ENCODE assay signal across 16 cellular contexts in the genomic region with DNA sequence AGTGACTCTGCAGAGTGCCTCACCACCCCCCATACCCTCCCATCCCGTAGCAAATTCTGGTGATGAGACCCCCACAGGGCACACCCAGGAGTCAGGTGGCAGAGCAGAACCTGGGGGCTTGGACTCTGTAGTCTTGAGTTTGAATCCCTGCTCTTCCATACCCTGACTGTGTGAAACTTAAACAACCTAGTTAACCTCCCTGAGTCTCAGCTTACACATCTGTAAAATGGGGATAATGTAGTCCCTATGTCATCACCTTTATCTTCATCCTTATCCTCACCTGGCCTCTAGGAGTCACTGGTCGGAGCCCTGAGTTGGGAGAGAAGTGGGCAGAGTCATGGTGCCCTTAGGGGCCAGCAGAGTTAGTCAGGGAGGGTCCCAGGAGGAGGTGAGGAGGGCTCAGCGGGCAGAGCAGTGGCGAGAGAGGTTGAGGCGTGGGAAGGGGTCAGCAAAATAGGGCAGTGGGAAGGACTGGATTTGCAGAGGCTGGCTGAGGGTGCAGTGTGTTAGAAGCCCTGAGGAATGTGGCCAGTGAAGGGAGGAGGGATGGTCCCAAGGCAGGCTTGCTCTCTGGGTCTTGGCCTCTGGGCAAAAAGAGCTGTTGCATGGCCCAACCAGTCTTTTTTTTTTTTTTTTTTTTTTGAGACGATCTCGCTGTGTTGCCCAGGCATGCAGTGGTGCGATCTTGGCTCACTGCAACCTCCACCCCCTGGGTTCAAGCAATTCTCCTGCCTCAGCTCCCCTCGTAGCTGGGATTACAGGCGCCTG. TPM values are rescaled to one million over a fixed set of nuclear protein-coding genes. Genes with fewer than 3 reads are reported as not detected.
A peak's percentile ranks its signal among the peaks of the same experiment; 100 is the strongest.
DNase-seq lines count a peak whose midpoint lies in the region; ATAC-seq, FAIRE-seq and TF ChIP-seq lines count a peak whose summit lies in the region.
"Had no signal": no experiment of that assay in that cellular context is flagged by ENCODE, and none has a peak within 500 bp of the region (broad histone marks: within the 10 kb centered on the region; RNA-seq: fewer than 3 reads in every experiment).

No MANE protein-coding gene starts in this region.

- BruUV-seq in HepG2 (replicated peaks; lab: Mats Ljungman, UMichigan) = no TSS peak

- peak overlapping the region; percentile 37 for H3K14ac ChIP-seq in trophoblast cell (ENCODE audit: low read length)

- in situ Hi-C loops in HepG2 (cut with HindIII; ENCODE audit: extremely low pct_ligation_motif_present, low pct_unique_long_range_greater_than_20kb) = no loop called here

- no peak overlapping the region for H2BK12ac ChIP-seq in trophoblast cell (ENCODE audit: low read length)

- TF ChIP-seq CTCF in HepG2 (CRISPR knock-in tag; IDR thresholded peaks at IDR 0.05) (no peak), right lobe of liver (IDR thresholded peaks at IDR 0.05) (no peak)

- no peak overlapping the region for H4K12ac ChIP-seq in trophoblast cell (ENCODE audit: low read depth, low read length)

- H3K23ac ChIP-seq in trophoblast cell (ENCODE audit: low read length) = no peak overlapping the region

- peak overlapping the region; percentile 52 for H3K27ac Mint-ChIP-seq in T-helper 1 cell treated with Interleukin-12 subunit alpha and Interleukin-12 subunit beta and Interleukin-4 antibody, amounts not matched to agents 30 μg/mL and 1 μg/mL, for 36 hours
- H3K27ac Mint-ChIP-seq: CD8-positive, alpha-beta memory T cell had no signal

- CTCF ChIA-PET in HepG2 (lab: Yijun Ruan, JAX; ENCODE audit: low intra/inter-chr PET ratio, low total read pairs) = no interaction called here

- H3K27me3 ChIP-seq in HepG2 (ENCODE audit: control insufficient read depth in 1 of 2, insufficient read depth in 2 of 2, low read length in 2 of 2) = peaks cover 4 to 8% of the 10 kb centered on the region in 2 experiments; a peak in 3 of 5 replicates
- no peaks in the 10 kb centered on the region for H3K27me3 ChIP-seq in right lobe of liver
- H3K27me3 ChIP-seq in trophoblast cell (ENCODE audit: insufficient read depth, low read length) = no peaks in the 10 kb centered on the region

- no peak overlapping the region for H2BK5ac ChIP-seq in trophoblast cell (ENCODE audit: low read depth, low read length, poor library complexity)

- no peaks in the 10 kb centered on the region for H3K27me3 Mint-ChIP-seq in T-helper 1 cell treated with Interleukin-12 subunit alpha and Interleukin-12 subunit beta and Interleukin-4 antibody, amounts not matched to agents 30 μg/mL and 1 μg/mL, for 36 hours (ENCODE audit: low read depth)

- DNase-seq in T-helper 1 cell = no peak
- DNase-seq in HepG2 (ENCODE audit: low spot score) = no peak
- no peak for DNase-seq in right lobe of liver
- DNase-seq in islet precursor cell = peak; percentile 77
- peak; percentile 74 to 87 for DNase-seq in trophoblast cell
- no peak for DNase-seq in erythroblast (lab: John Stamatoyannopoulos, UW)
- no peak for DNase-seq in NCI-H446 treated with DMSO at 0.1 percent for 48 hours (lab: John Stamatoyannopoulos, UW)
- DNase-seq: Caco-2; CD8-positive, alpha-beta memory T cell; DND-41; H7 had no signal

- peaks cover 2% of the 10 kb centered on the region for H3K79me1 ChIP-seq in trophoblast cell (ENCODE audit: low read length)

- no peak for FAIRE-seq in HepG2 (lab: Jason Lieb, UNC)
- FAIRE-seq: GM18507, HTR-8/SVneo had no signal

- H3K4me3 ChIP-seq in HepG2 (replicated peaks in 1 of 3; ENCODE audit: insufficient read depth in 1 of 3, low read depth in 2 of 3, low read length in 3 of 3) (no peak overlapping the region), right lobe of liver (no peak overlapping the region), trophoblast cell (ENCODE audit: low read depth, low read length) (no peak overlapping the region)

- H3K9ac ChIP-seq in HepG2 (ENCODE audit: insufficient read depth, low read depth, low read length) = no peak overlapping the region
- no peak overlapping the region for H3K9ac ChIP-seq in trophoblast cell (ENCODE audit: low read length)

- no peak overlapping the region for H3K4me3 Mint-ChIP-seq in T-helper 1 cell treated with Interleukin-12 subunit alpha and Interleukin-12 subunit beta and Interleukin-4 antibody, amounts not matched to agents 30 μg/mL and 1 μg/mL, for 36 hours

- peaks cover 2% of the 10 kb centered on the region for H3K4me1 Mint-ChIP-seq in T-helper 1 cell treated with Interleukin-12 subunit alpha and Interleukin-12 subunit beta and Interleukin-4 antibody, amounts not matched to agents 30 μg/mL and 1 μg/mL, for 36 hours (ENCODE audit: low read depth)

- POLR2A ChIA-PET in HepG2 (lab: Yijun Ruan, JAX) = no interaction called here

- no peak for ATAC-seq in HepG2
- no peak for ATAC-seq in right lobe of liver

- H4K91ac ChIP-seq in trophoblast cell (ENCODE audit: low read depth, low read length) = no peak overlapping the region

- H3K36me3 Mint-ChIP-seq in T-helper 1 cell treated with Interleukin-12 subunit alpha and Interleukin-12 subunit beta and Interleukin-4 antibody, amounts not matched to agents 30 μg/mL and 1 μg/mL, for 36 hours (ENCODE audit: low read depth) = no peaks in the 10 kb centered on the region
- H3K36me3 Mint-ChIP-seq: CD8-positive, alpha-beta memory T cell had no signal

- H2AK5ac ChIP-seq in trophoblast cell (ENCODE audit: low read length) = peak overlapping the region; percentile 63

- H4K20me1 ChIP-seq in HepG2 (ENCODE audit: insufficient read depth, low read length) = no peaks in the 10 kb centered on the region

- no peak overlapping the region for H2AFZ ChIP-seq in HepG2 (ENCODE audit: low read length)
- H2AFZ ChIP-seq in trophoblast cell (ENCODE audit: insufficient read depth, low read length, poor library complexity) = no peak overlapping the region

- H3K9me3 Mint-ChIP-seq in T-helper 1 cell treated with Interleukin-12 subunit alpha and Interleukin-12 subunit beta and Interleukin-4 antibody, amounts not matched to agents 30 μg/mL and 1 μg/mL, for 36 hours = no peaks in the 10 kb centered on the region
- H3K9me3 Mint-ChIP-seq: CD8-positive, alpha-beta memory T cell had no signal

- H3K9me3 ChIP-seq in HepG2 (ENCODE audit: low read length) = no peaks in the 10 kb centered on the region
- H3K9me3 ChIP-seq in right lobe of liver = no peaks in the 10 kb centered on the region
- peaks cover 3% of the 10 kb centered on the region for H3K9me3 ChIP-seq in trophoblast cell (ENCODE audit: insufficient read depth, low read depth, low read length)
- H3K9me3 ChIP-seq: Caco-2 had no signal

- intact Hi-C loops in HepG2 (cut with micrococcal nuclease; ENCODE audit: unreplicated experiment) = no loop called here
- intact Hi-C loops in right lobe of liver (cut with DNase I) = no loop called here

- 63% methylated on average over 9 of the region's 10 CpGs for WGBS in HepG2 (ENCODE audit: low lambda C conversion rate)
- 85% methylated on average over 8 of the region's 10 CpGs for WGBS in right lobe of liver (ENCODE audit: insufficient coverage, low coverage, low lambda C conversion rate, missing lambda C conversion rate)
- no CpG with 5 or more reads among the region's 10 CpGs for WGBS in trophoblast cell (ENCODE audit: extremely low coverage, insufficient coverage, insufficient read length)

- no peaks in the 10 kb centered on the region for H3K36me3 ChIP-seq in HepG2 (replicated peaks in 1 of 2; ENCODE audit: control insufficient read depth in 1 of 2, insufficient read depth in 2 of 2, low read length in 2 of 2)
- H3K36me3 ChIP-seq in right lobe of liver = no peaks in the 10 kb centered on the region
- no peaks in the 10 kb centered on the region for H3K36me3 ChIP-seq in trophoblast cell (ENCODE audit: control insufficient read depth in 1 of 2, insufficient read depth in 2 of 2, low read length in 2 of 2)

- TF ChIP-seq POLR2A in HepG2 (IDR thresholded peaks at IDR 0.05; ENCODE audit: insufficient read depth in 1 of 2, low read depth in 2 of 2, low read length in 2 of 2) = no peak
- no peak for TF ChIP-seq POLR2A in right lobe of liver (IDR thresholded peaks at IDR 0.05)
- TF ChIP-seq POLR2A in erythroblast (IDR thresholded peaks at IDR 0.05; ENCODE audit: low read length) = no peak

- H3K27ac ChIP-seq in HepG2 (ENCODE audit: extremely low read length, insufficient read depth, low read length) = no peak overlapping the region
- no peak overlapping the region for H3K27ac ChIP-seq in right lobe of liver
- no peak overlapping the region for H3K27ac ChIP-seq in trophoblast cell (ENCODE audit: low read depth, low read length)
- H3K27ac ChIP-seq: 22Rv1 had no signal

- H2BK120ac ChIP-seq in trophoblast cell (ENCODE audit: insufficient read depth, low read length, poor library complexity) = no peak overlapping the region

- TF ChIP-seq RAD21 in HepG2 (CRISPR knock-in tag; IDR thresholded peaks at IDR 0.05) = no peak

- TF ChIP-seq EP300 in HepG2 (IDR thresholded peaks at IDR 0.05; ENCODE audit: low read depth in 2 of 2, low read length in 2 of 2) = no peak
- TF ChIP-seq EP300 in HepG2 (CRISPR knock-in tag; IDR thresholded peaks at IDR 0.05; ENCODE audit: borderline replicate concordance) = no peak

- H3K4me1 ChIP-seq in HepG2 (ENCODE audit: insufficient read depth, low read length) (peaks cover 36% of the 10 kb centered on the region), right lobe of liver (peaks cover 0 to 22% (median 0%) of the 10 kb centered on the region in 4 donors), trophoblast cell (ENCODE audit: control insufficient read depth in 1 of 2, insufficient read depth in 2 of 2, low read length in 2 of 2) (peaks cover 3 to 8% of the 10 kb centered on the region in 2 experiments)

- no peak overlapping the region for H3K18ac ChIP-seq in trophoblast cell (ENCODE audit: low read length)

- no peak overlapping the region for H3K4ac ChIP-seq in trophoblast cell (ENCODE audit: low read depth, low read length)

- H4K8ac ChIP-seq in trophoblast cell (ENCODE audit: low read depth, low read length) = no peak overlapping the region

- H3K79me2 ChIP-seq in HepG2 (ENCODE audit: insufficient read depth, low read length) (no peaks in the 10 kb centered on the region), trophoblast cell (ENCODE audit: control insufficient read depth, insufficient read depth, low read length, poor library complexity) (no peaks in the 10 kb centered on the region)

- no peak overlapping the region for H3K4me2 ChIP-seq in HepG2 (ENCODE audit: low read depth, low read length)
- no peak overlapping the region for H3K4me2 ChIP-seq in trophoblast cell (ENCODE audit: low read length)

RNA-seq across cellular contexts. Expression of a gene that starts 18.6 kb away (rescaled TPM):
- total RNA-seq in HepG2 (2016; rRNA removed; fragmentation: Illumina TruSeq; extraction: Trizol) (not detected in 2 replicates), right lobe of liver (not detected)
- not detected in 2 replicates for total RNA-seq in HepG2 (2016; cell fraction: cytosol; rRNA removed; fragmentation: Illumina TruSeq; extraction: Trizol; ENCODE audit: low read depth)
- not detected in 2 replicates for total RNA-seq in HepG2 (2016; cell fraction: insoluble cytoplasmic fraction; rRNA removed; fragmentation: Illumina TruSeq; extraction: Trizol)
- total RNA-seq in HepG2 (2016; cell fraction: membrane; rRNA removed; fragmentation: Illumina TruSeq; extraction: Trizol) = not detected in 2 replicates
- total RNA-seq in HepG2 (2016; cell fraction: nucleus; rRNA removed; fragmentation: Illumina TruSeq; extraction: Trizol) = not detected in 2 replicates
- not detected in 2 replicates for polyA plus RNA-seq in HepG2 (2011; rRNA removed)
- polyA plus RNA-seq in HepG2 (2011; cell fraction: cytosol; rRNA removed) = not detected in 2 replicates
- 0.19 TPM in 1 of 2 replicates, not detected in the other for polyA plus RNA-seq in HepG2 (2011; cell fraction: nucleus; rRNA removed)
- 0.72 TPM in 1 of 2 replicates, not detected in the other for polyA plus RNA-seq in HepG2 (2012)
- not detected in 2 replicates for polyA plus RNA-seq in HepG2 (2016; cell fraction: cytosol; fragmentation: Illumina TruSeq; extraction: Trizol; ENCODE audit: low read depth)
- not detected in 2 replicates for polyA plus RNA-seq in HepG2 (2016; cell fraction: insoluble cytoplasmic fraction; fragmentation: Illumina TruSeq; extraction: Trizol; ENCODE audit: low read depth)
- not detected in 2 replicates for polyA plus RNA-seq in HepG2 (2016; cell fraction: membrane; fragmentation: Illumina TruSeq; extraction: Trizol; ENCODE audit: low read depth)
- polyA plus RNA-seq in HepG2 (2016; cell fraction: nucleus; fragmentation: Illumina TruSeq; extraction: Trizol; ENCODE audit: insufficient read depth, low read depth) = not detected in 2 replicates
- not detected in 2 replicates for polyA minus RNA-seq in HepG2 (2011; rRNA and poly(A)+ RNA removed; ENCODE audit: low replicate concordance)
- not detected in 2 replicates for polyA minus RNA-seq in HepG2 (2011; cell fraction: cytosol; rRNA and poly(A)+ RNA removed)
- polyA minus RNA-seq in HepG2 (2011; cell fraction: nucleus; rRNA and poly(A)+ RNA removed) = not detected in 2 replicates
- 0.10 TPM in 1 of 2 replicates, not detected in the other for polyA plus RNA-seq in trophoblast cell (2013)
- total RNA-seq: A673; CD8-positive, alpha-beta memory T cell had no signal

RNA-seq across cellular contexts. Expression of a gene that starts 25.2 kb away (rescaled TPM):
- total RNA-seq in HepG2 (2016; rRNA removed; fragmentation: Illumina TruSeq; extraction: Trizol) = 5.0 and 8.2 TPM in 2 replicates
- total RNA-seq in HepG2 (2016; cell fraction: cytosol; rRNA removed; fragmentation: Illumina TruSeq; extraction: Trizol; ENCODE audit: low read depth) = 4.1 and 5.4 TPM in 2 replicates
- total RNA-seq in HepG2 (2016; cell fraction: insoluble cytoplasmic fraction; rRNA removed; fragmentation: Illumina TruSeq; extraction: Trizol) = 4.9 and 8.0 TPM in 2 replicates
- 5.9 and 7.6 TPM in 2 replicates for total RNA-seq in HepG2 (2016; cell fraction: membrane; rRNA removed; fragmentation: Illumina TruSeq; extraction: Trizol)
- total RNA-seq in HepG2 (2016; cell fraction: nucleus; rRNA removed; fragmentation: Illumina TruSeq; extraction: Trizol) = 10.1 and 14.4 TPM in 2 replicates
- 3.8 and 6.8 TPM in 2 replicates for polyA plus RNA-seq in HepG2 (2011; rRNA removed)
- 2.8 and 3.4 TPM in 2 replicates for polyA plus RNA-seq in HepG2 (2011; cell fraction: cytosol; rRNA removed)
- polyA plus RNA-seq in HepG2 (2011; cell fraction: nucleus; rRNA removed) = 11.8 and 13.3 TPM in 2 replicates
- polyA plus RNA-seq in HepG2 (2012) = 2.8 and 3.0 TPM in 2 replicates
- 0.58 and 0.61 TPM in 2 replicates for polyA plus RNA-seq in HepG2 (2016; cell fraction: cytosol; fragmentation: Illumina TruSeq; extraction: Trizol; ENCODE audit: low read depth)
- 3.6 and 4.9 TPM in 2 replicates for polyA plus RNA-seq in HepG2 (2016; cell fraction: insoluble cytoplasmic fraction; fragmentation: Illumina TruSeq; extraction: Trizol; ENCODE audit: low read depth)
- 0.73 and 0.76 TPM in 2 replicates for polyA plus RNA-seq in HepG2 (2016; cell fraction: membrane; fragmentation: Illumina TruSeq; extraction: Trizol; ENCODE audit: low read depth)
- polyA plus RNA-seq in HepG2 (2016; cell fraction: nucleus; fragmentation: Illumina TruSeq; extraction: Trizol; ENCODE audit: insufficient read depth, low read depth) = 8.2 and 9.0 TPM in 2 replicates
- polyA minus RNA-seq in HepG2 (2011; rRNA and poly(A)+ RNA removed; ENCODE audit: low replicate concordance) = 19.5 and 30.6 TPM in 2 replicates
- 2.5 and 6.1 TPM in 2 replicates for polyA minus RNA-seq in HepG2 (2011; cell fraction: cytosol; rRNA and poly(A)+ RNA removed)
- polyA minus RNA-seq in HepG2 (2011; cell fraction: nucleus; rRNA and poly(A)+ RNA removed) = 22.8 and 22.9 TPM in 2 replicates
- total RNA-seq in right lobe of liver = 10 to 100 TPM; 10.6 to 20.1 (median 15.6) TPM
- 5.4 and 5.5 TPM in 2 replicates for polyA plus RNA-seq in trophoblast cell (2013)

RNA-seq across cellular contexts. Expression of a gene that starts 25.4 kb away (rescaled TPM):
- total RNA-seq in HepG2 (2016; rRNA removed; fragmentation: Illumina TruSeq; extraction: Trizol) (10.1 and 19.3 TPM in 2 replicates), right lobe of liver (10 to 100 TPM in 2 of 6 experiments, 1 to 10 TPM in 4; 4.2 to 12.7 (median 9.2) TPM)
- 3.7 and 4.0 TPM in 2 replicates for total RNA-seq in HepG2 (2016; cell fraction: cytosol; rRNA removed; fragmentation: Illumina TruSeq; extraction: Trizol; ENCODE audit: low read depth)
- total RNA-seq in HepG2 (2016; cell fraction: insoluble cytoplasmic fraction; rRNA removed; fragmentation: Illumina TruSeq; extraction: Trizol) = 7.6 and 20.5 TPM in 2 replicates
- 5.4 and 6.2 TPM in 2 replicates for total RNA-seq in HepG2 (2016; cell fraction: membrane; rRNA removed; fragmentation: Illumina TruSeq; extraction: Trizol)
- total RNA-seq in HepG2 (2016; cell fraction: nucleus; rRNA removed; fragmentation: Illumina TruSeq; extraction: Trizol) = 39.7 and 42.7 TPM in 2 replicates
- polyA plus RNA-seq in HepG2 (2011; rRNA removed) = 14.9 and 19.9 TPM in 2 replicates
- 8.3 and 12.0 TPM in 2 replicates for polyA plus RNA-seq in HepG2 (2011; cell fraction: cytosol; rRNA removed)
- polyA plus RNA-seq in HepG2 (2011; cell fraction: nucleus; rRNA removed) = 67.2 and 84.3 TPM in 2 replicates
- polyA plus RNA-seq in HepG2 (2012) = 25.5 and 26.0 TPM in 2 replicates
- 1.4 and 1.6 TPM in 2 replicates for polyA plus RNA-seq in HepG2 (2016; cell fraction: cytosol; fragmentation: Illumina TruSeq; extraction: Trizol; ENCODE audit: low read depth)
- 4.8 and 8.2 TPM in 2 replicates for polyA plus RNA-seq in HepG2 (2016; cell fraction: insoluble cytoplasmic fraction; fragmentation: Illumina TruSeq; extraction: Trizol; ENCODE audit: low read depth)
- polyA plus RNA-seq in HepG2 (2016; cell fraction: membrane; fragmentation: Illumina TruSeq; extraction: Trizol; ENCODE audit: low read depth) = 3.7 and 4.3 TPM in 2 replicates
- 103 and 104 TPM in 2 replicates for polyA plus RNA-seq in HepG2 (2016; cell fraction: nucleus; fragmentation: Illumina TruSeq; extraction: Trizol; ENCODE audit: insufficient read depth, low read depth)
- polyA minus RNA-seq in HepG2 (2011; rRNA and poly(A)+ RNA removed; ENCODE audit: low replicate concordance) = 10.8 and 21.4 TPM in 2 replicates
- 8.2 and 9.7 TPM in 2 replicates for polyA minus RNA-seq in HepG2 (2011; cell fraction: cytosol; rRNA and poly(A)+ RNA removed)
- polyA minus RNA-seq in HepG2 (2011; cell fraction: nucleus; rRNA and poly(A)+ RNA removed) = 37.9 and 38.6 TPM in 2 replicates
- polyA plus RNA-seq in trophoblast cell (2013) = 19.8 and 20.5 TPM in 2 replicates

RNA-seq across cellular contexts. Expression of a gene that starts 44.6 kb away (rescaled TPM):
- total RNA-seq in HepG2 (2016; rRNA removed; fragmentation: Illumina TruSeq; extraction: Trizol) (15.7 and 32.0 TPM in 2 replicates), right lobe of liver (10 to 100 TPM in 3 of 6 experiments, 1 to 10 TPM in 3; 6.4 to 20.5 (median 11.4) TPM)
- total RNA-seq in HepG2 (2016; cell fraction: cytosol; rRNA removed; fragmentation: Illumina TruSeq; extraction: Trizol; ENCODE audit: low read depth) = 18.6 and 25.8 TPM in 2 replicates
- total RNA-seq in HepG2 (2016; cell fraction: insoluble cytoplasmic fraction; rRNA removed; fragmentation: Illumina TruSeq; extraction: Trizol) = 15.6 and 33.2 TPM in 2 replicates
- 23.1 and 27.7 TPM in 2 replicates for total RNA-seq in HepG2 (2016; cell fraction: membrane; rRNA removed; fragmentation: Illumina TruSeq; extraction: Trizol)
- 23.8 and 30.7 TPM in 2 replicates for total RNA-seq in HepG2 (2016; cell fraction: nucleus; rRNA removed; fragmentation: Illumina TruSeq; extraction: Trizol)
- polyA plus RNA-seq in HepG2 (2011; rRNA removed) = 28.3 and 35.4 TPM in 2 replicates
- polyA plus RNA-seq in HepG2 (2011; cell fraction: cytosol; rRNA removed) = 29.2 and 46.7 TPM in 2 replicates
- polyA plus RNA-seq in HepG2 (2011; cell fraction: nucleus; rRNA removed) = 39.3 TPM in 2 replicates
- polyA plus RNA-seq in HepG2 (2012) = 22.4 and 25.3 TPM in 2 replicates
- polyA plus RNA-seq in HepG2 (2016; cell fraction: cytosol; fragmentation: Illumina TruSeq; extraction: Trizol; ENCODE audit: low read depth) = 25.0 and 27.3 TPM in 2 replicates
- polyA plus RNA-seq in HepG2 (2016; cell fraction: insoluble cytoplasmic fraction; fragmentation: Illumina TruSeq; extraction: Trizol; ENCODE audit: low read depth) = 15.8 and 17.2 TPM in 2 replicates
- polyA plus RNA-seq in HepG2 (2016; cell fraction: membrane; fragmentation: Illumina TruSeq; extraction: Trizol; ENCODE audit: low read depth) = 26.4 and 29.2 TPM in 2 replicates
- 49.1 and 50.0 TPM in 2 replicates for polyA plus RNA-seq in HepG2 (2016; cell fraction: nucleus; fragmentation: Illumina TruSeq; extraction: Trizol; ENCODE audit: insufficient read depth, low read depth)
- 34.5 and 53.9 TPM in 2 replicates for polyA minus RNA-seq in HepG2 (2011; rRNA and poly(A)+ RNA removed; ENCODE audit: low replicate concordance)
- 15.4 and 16.0 TPM in 2 replicates for polyA minus RNA-seq in HepG2 (2011; cell fraction: cytosol; rRNA and poly(A)+ RNA removed)
- polyA minus RNA-seq in HepG2 (2011; cell fraction: nucleus; rRNA and poly(A)+ RNA removed) = 8.0 and 8.6 TPM in 2 replicates
- 22.0 and 22.9 TPM in 2 replicates for polyA plus RNA-seq in trophoblast cell (2013)

Comparison
In these comparisons a context has a peak if more than half of its experiments do, and no peak if none do; other contexts are left out.
1. DNase-seq: peak in islet precursor cell (single experiment) and trophoblast cell (2 of 2); none in T-helper 1 cell (0 of 5), HepG2 (single experiment), right lobe of liver (0 of 3), erythroblast (0 of 2) and NCI-H446 treated with DMSO at 0.1 percent for 48 hours (single experiment).